Comparison of ENCODE assay signal across 13 cellular contexts in genomic region chr13:39452412-39452811, GRCh38.
A peak's percentile ranks its signal among the peaks of the same experiment; 100 is the strongest.
DNase-seq lines count a peak whose midpoint lies in the region; ATAC-seq and TF ChIP-seq lines count a peak whose summit lies in the region.
"Had no signal": no experiment of that assay in that cellular context is flagged by ENCODE, and none has a peak within 500 bp of the region (broad histone marks: within the 10 kb centered on the region; RNA-seq: fewer than 3 reads in every experiment).

No MANE protein-coding gene starts in this region.

- intact Hi-C loops in mucosa of descending colon (cut with DNase I, micrococcal nuclease) = no loop called here

- no peak overlapping the region for H3K9ac ChIP-seq in subcutaneous abdominal adipose tissue (ENCODE audit: low read length in 5 of 5)

- H3K4me3 ChIP-seq in astrocyte of the spinal cord (ENCODE audit: low read depth, low read length) = no peak overlapping the region
- H3K4me3 ChIP-seq in subcutaneous abdominal adipose tissue (ENCODE audit: low read depth in 1 of 5, low read length in 5 of 5) = no peak overlapping the region
- H3K4me3 ChIP-seq in mucosa of descending colon = no peak overlapping the region

- H3K9me3 ChIP-seq in subcutaneous abdominal adipose tissue (ENCODE audit: control insufficient read depth in 5 of 5, low read length in 5 of 5) = peaks cover 0 to 4% (median 3%) of the 10 kb centered on the region in 5 donors
- H3K9me3 ChIP-seq in mucosa of descending colon = no peaks in the 10 kb centered on the region

- in situ Hi-C loops in astrocyte of the spinal cord (cut with HindIII; ENCODE audit: low sequenced_read_pairs) = no loop called here

- H3K27ac ChIP-seq in subcutaneous abdominal adipose tissue (ENCODE audit: low read depth, low read length) = peak overlapping the region; percentile 39
- H3K27ac ChIP-seq: 22Rv1 had no signal

- H3K4me1 ChIP-seq in subcutaneous abdominal adipose tissue (ENCODE audit: control insufficient read depth in 5 of 5, insufficient read depth in 5 of 5, low read length in 5 of 5) = peaks cover 0 to 56% (median 34%) of the 10 kb centered on the region in 5 donors
- H3K4me1 ChIP-seq in mucosa of descending colon (ENCODE audit: low read depth) = no peaks in the 10 kb centered on the region

- TF ChIP-seq CTCF in astrocyte of the spinal cord (IDR thresholded peaks at IDR 0.05; ENCODE audit: low read depth, low read length) (no peak), mucosa of descending colon (IDR thresholded peaks at IDR 0.05) (no peak)

- DNase-seq in DMS 273 (lab: John Stamatoyannopoulos, UW; ENCODE audit: unreplicated experiment) = peak; percentile 61
- DNase-seq in DMS 273 treated with DMSO at 0.1 percent for 48 hours (lab: John Stamatoyannopoulos, UW) = no peak
- DNase-seq in astrocyte of the spinal cord (ENCODE audit: low read depth, low spot score) = peak; percentile 18
- DNase-seq in iris pigment epithelial cell (ENCODE audit: low read depth) = peak; percentile 27
- DNase-seq in NK-92 (lab: John Stamatoyannopoulos, UW; ENCODE audit: unreplicated experiment) = no peak
- no peak for DNase-seq in mucosa of descending colon
- DNase-seq: activated CD4-positive, alpha-beta T cell treated with anti-CD3 and anti-CD28 coated beads for 1 hour; activated T-cell treated with anti-CD3 and anti-CD28 coated beads, Interleukin-2, amount 50 U/mL, for 4 hours; DMS53; NCI-H510A treated with DMSO at 0.1 percent for 48 hours had no signal

- no peaks in the 10 kb centered on the region for H3K27me3 ChIP-seq in subcutaneous abdominal adipose tissue (ENCODE audit: control insufficient read depth in 5 of 5, insufficient read depth in 4 of 5, low read length in 5 of 5)

- no peak for ATAC-seq in HG02885 (IDR thresholded peaks at IDR 0.05; ENCODE audit: poor library complexity, unreplicated experiment)
- ATAC-seq in mucosa of descending colon = no peak
- ATAC-seq: activated T-cell treated with anti-CD3 and anti-CD28 coated beads, Interleukin-2, amount 50 U/mL, for 4 hours had no signal

- H3K36me3 ChIP-seq in subcutaneous abdominal adipose tissue (ENCODE audit: control insufficient read depth in 5 of 5, insufficient read depth in 5 of 5, low read length in 5 of 5) (no peaks in the 10 kb centered on the region), mucosa of descending colon (ENCODE audit: low read depth) (no peaks in the 10 kb centered on the region)

Comparison
In these comparisons a context has a peak if more than half of its experiments do, and no peak if none do; other contexts are left out.
1. DNase-seq: peak in DMS 273 (single experiment), astrocyte of the spinal cord (single experiment) and iris pigment epithelial cell (single experiment); none in DMS 273 treated with DMSO at 0.1 percent for 48 hours (single experiment), NK-92 (single experiment) and mucosa of descending colon (0 of 3).